ENCODE assay signal across 1 cellular context in genomic region chr7:1554332-1555045, GRCh38.
TF ChIP-seq lines count a peak whose summit lies in the region.

No MANE protein-coding gene starts in this region.

TF ChIP-seq in HepG2, 621 proteins besides CTCF, POLR2A, EP300 and RAD21 (continues in another document):
- TF ChIP-seq ZNF720 (CRISPR knock-in tag; IDR thresholded peaks at IDR 0.05) (no peak), ZBTB33 (CRISPR knock-in tag; IDR thresholded peaks at IDR 0.05) (0 out of 2 replicates have a peak, but pooled peaks have one; percentile 8), ZNF646 (CRISPR knock-in tag; IDR thresholded peaks at IDR 0.05) (no peak), ISX (CRISPR knock-in tag; conservative IDR thresholded peaks at IDR 0.05) (no peak), ZFY (CRISPR knock-in tag; IDR thresholded peaks at IDR 0.05) (no peak), ZNF512B (CRISPR knock-in tag; IDR thresholded peaks at IDR 0.05; ENCODE audit: borderline replicate concordance) (no peak), CHD4 (IDR thresholded peaks at IDR 0.05; ENCODE audit: borderline replicate concordance, low read length) (peak; percentile 97), KDM1A (CRISPR knock-in tag; IDR thresholded peaks at IDR 0.05) (peak; percentile 56; the same call in 1 of the 2 replicates), POGK (CRISPR knock-in tag; conservative IDR thresholded peaks at IDR 0.05) (no peak), IRF2 (CRISPR knock-in tag; IDR thresholded peaks at IDR 0.05) (no peak), ZMYM3 (CRISPR knock-in tag; IDR thresholded peaks at IDR 0.05) (peak; percentile 97), ZMYM2 (CRISPR knock-in tag; IDR thresholded peaks at IDR 0.05) (no peak), ZFP90 (CRISPR knock-in tag; IDR thresholded peaks at IDR 0.05; ENCODE audit: borderline replicate concordance) (no peak), ZEB1 (IDR thresholded peaks at IDR 0.05; ENCODE audit: insufficient replicate concordance, low read depth) (no peak), JDP2 (CRISPR knock-in tag; IDR thresholded peaks at IDR 0.05; ENCODE audit: borderline replicate concordance) (no peak), BCL3 (CRISPR knock-in tag; IDR thresholded peaks at IDR 0.05) (no peak), DMTF1 (CRISPR knock-in tag; IDR thresholded peaks at IDR 0.05) (no peak), ADNP (CRISPR knock-in tag; IDR thresholded peaks at IDR 0.05) (peak; percentile 89; the same call in 1 of the 2 replicates), ZNF512 (CRISPR knock-in tag; IDR thresholded peaks at IDR 0.05) (no peak), NAIF1 (CRISPR knock-in tag; IDR thresholded peaks at IDR 0.05; ENCODE audit: borderline replicate concordance) (no peak), NR2F1 (CRISPR knock-in tag; IDR thresholded peaks at IDR 0.05) (0 out of 4 replicates have a peak, but pooled peaks of 1 of the 2 experiments have one; percentile 19), THAP9 (CRISPR knock-in tag; IDR thresholded peaks at IDR 0.05; ENCODE audit: borderline replicate concordance) (no peak), ZNF790 (CRISPR knock-in tag; IDR thresholded peaks at IDR 0.05; ENCODE audit: borderline replicate concordance) (no peak), ZNF468 (CRISPR knock-in tag; IDR thresholded peaks at IDR 0.05) (no peak), ZNF547 (CRISPR knock-in tag; IDR thresholded peaks at IDR 0.05) (no peak), NCOR1 (IDR thresholded peaks at IDR 0.05; ENCODE audit: borderline replicate concordance, low read length) (peak; percentile 53; the same call in 1 of the 2 replicates), MXD4 (CRISPR knock-in tag; IDR thresholded peaks at IDR 0.05) (no peak), KLF11 (CRISPR knock-in tag; IDR thresholded peaks at IDR 0.05) (no peak), ZBTB39 (CRISPR knock-in tag; IDR thresholded peaks at IDR 0.05) (no peak), ZSCAN25 (CRISPR knock-in tag; IDR thresholded peaks at IDR 0.05) (peak; percentile 92), ZNF615 (CRISPR knock-in tag; IDR thresholded peaks at IDR 0.05; ENCODE audit: borderline replicate concordance) (no peak), NFIB (CRISPR knock-in tag; IDR thresholded peaks at IDR 0.05; ENCODE audit: borderline replicate concordance) (no peak), HNF4A (CRISPR knock-in tag; IDR thresholded peaks at IDR 0.05) (peak; percentile 65)
